ENCODE assay signal across 22 cellular contexts in genomic region chr1:51916587-51917405, GRCh38. TPM values are rescaled to one million over a fixed set of nuclear protein-coding genes. Genes with fewer than 3 reads are reported as not detected.
DNase-seq lines count a peak whose midpoint lies in the region; ATAC-seq, FAIRE-seq and TF ChIP-seq lines count a peak whose summit lies in the region.
"Had no signal": no experiment of that assay in that cellular context is flagged by ENCODE, and none has a peak within 500 bp of the region (broad histone marks: within the 10 kb centered on the region; RNA-seq: fewer than 3 reads in every experiment).

No MANE protein-coding gene starts in this region.

- peak overlapping the region; percentile 39 for H3K27ac ChIP-seq in ACC112 (ENCODE audit: low read depth, low read length)
- H3K27ac ChIP-seq in kidney (ENCODE audit: low read depth in 2 of 2, low read length in 2 of 2) = no peak overlapping the region
- H3K27ac ChIP-seq: SJSA1 had no signal

- H3K9me3 Mint-ChIP-seq in HFFc6 = no peaks in the 10 kb centered on the region
- H3K9me3 Mint-ChIP-seq in stimulated activated naive CD8-positive, alpha-beta T cell treated with anti-CD3 and anti-CD28 coated beads, Interleukin-15, amount 100 ng/mL, for 72 hours = no peaks in the 10 kb centered on the region
- H3K9me3 Mint-ChIP-seq: activated naive CD8-positive, alpha-beta T cell treated with anti-CD3 and anti-CD28 coated beads, Interleukin-2, amount 50 U/mL, for 24 hours; activated T-helper 17 cell treated with anti-CD3 and anti-CD28 coated beads, Interleukin-2, amount 50 U/mL, for 72 hours; CD4-positive, alpha-beta T cell; central memory CD8-positive, alpha-beta T cell; nephron progenitor cell had no signal

- TF ChIP-seq CTCF in HFFc6 (IDR thresholded peaks at IDR 0.05) (no peak), fibroblast of pulmonary artery (IDR thresholded peaks at IDR 0.05; ENCODE audit: low read length, missing control alignments) (no peak), kidney (IDR thresholded peaks at IDR 0.05; ENCODE audit: borderline replicate concordance, extremely low read depth, insufficient read depth) (no peak)

- ATAC-seq in stimulated activated naive CD8-positive, alpha-beta T cell treated with anti-CD3 and anti-CD28 coated beads, Interleukin-15, amount 100 ng/mL, for 72 hours = no peak
- ATAC-seq: activated CD4-positive, alpha-beta T cell treated with anti-CD3 and anti-CD28 coated beads for 36 hours; activated naive CD8-positive, alpha-beta T cell treated with anti-CD3 and anti-CD28 coated beads, Interleukin-2, amount 50 U/mL, for 24 hours; activated T-helper 17 cell treated with anti-CD3 and anti-CD28 coated beads, Interleukin-2, amount 50 U/mL, for 72 hours; left cardiac atrium had no signal

- no peaks in the 10 kb centered on the region for H3K9me3 ChIP-seq in kidney (ENCODE audit: control insufficient read depth in 1 of 2, low read length in 2 of 2)
- H3K9me3 ChIP-seq: SJSA1 had no signal

- peak overlapping the region; percentile 12 for H3K4me3 Mint-ChIP-seq in HFFc6
- no peak overlapping the region for H3K4me3 Mint-ChIP-seq in stimulated activated naive CD8-positive, alpha-beta T cell treated with anti-CD3 and anti-CD28 coated beads, Interleukin-15, amount 100 ng/mL, for 72 hours
- H3K4me3 Mint-ChIP-seq: activated CD4-positive, alpha-beta T cell treated with anti-CD3 and anti-CD28 coated beads for 36 hours; activated naive CD8-positive, alpha-beta T cell treated with anti-CD3 and anti-CD28 coated beads, Interleukin-2, amount 50 U/mL, for 24 hours; activated T-helper 17 cell treated with anti-CD3 and anti-CD28 coated beads, Interleukin-2, amount 50 U/mL, for 72 hours; CD4-positive, alpha-beta T cell; central memory CD8-positive, alpha-beta T cell; nephron progenitor cell had no signal

- H3K4me3 ChIP-seq in ACC112 (ENCODE audit: low read depth, low read length) (no peak overlapping the region), fibroblast of pulmonary artery (replicated peaks; ENCODE audit: low read depth, low read length) (no peak overlapping the region), kidney (ENCODE audit: low read length in 2 of 2) (no peak overlapping the region)
- H3K4me3 ChIP-seq: SJSA1 had no signal

- H2AFZ ChIP-seq in ACC112 (ENCODE audit: low read length, unreplicated experiment) = no peak overlapping the region

- peaks cover 72% of the 10 kb centered on the region for H3K4me1 Mint-ChIP-seq in HFFc6 (ENCODE audit: low read depth)
- no peaks in the 10 kb centered on the region for H3K4me1 Mint-ChIP-seq in stimulated activated naive CD8-positive, alpha-beta T cell treated with anti-CD3 and anti-CD28 coated beads, Interleukin-15, amount 100 ng/mL, for 72 hours
- H3K4me1 Mint-ChIP-seq: activated naive CD8-positive, alpha-beta T cell treated with anti-CD3 and anti-CD28 coated beads, Interleukin-2, amount 50 U/mL, for 24 hours; activated T-helper 17 cell treated with anti-CD3 and anti-CD28 coated beads, Interleukin-2, amount 50 U/mL, for 72 hours; central memory CD8-positive, alpha-beta T cell had no signal

- H3K36me3 ChIP-seq in ACC112 (ENCODE audit: insufficient read depth, low read length) (no peaks in the 10 kb centered on the region), kidney (ENCODE audit: control insufficient read depth in 1 of 2, insufficient read depth in 2 of 2, low read length in 2 of 2) (no peaks in the 10 kb centered on the region)

- peaks cover 62% of the 10 kb centered on the region for H3K36me3 Mint-ChIP-seq in HFFc6 (ENCODE audit: low read depth)

- peak overlapping the region; percentile 84 for H3K27ac Mint-ChIP-seq in HFFc6
- no peak overlapping the region for H3K27ac Mint-ChIP-seq in stimulated activated naive CD8-positive, alpha-beta T cell treated with anti-CD3 and anti-CD28 coated beads, Interleukin-15, amount 100 ng/mL, for 72 hours
- H3K27ac Mint-ChIP-seq: activated CD4-positive, alpha-beta T cell treated with anti-CD3 and anti-CD28 coated beads for 36 hours; activated naive CD8-positive, alpha-beta T cell treated with anti-CD3 and anti-CD28 coated beads, Interleukin-2, amount 50 U/mL, for 24 hours; activated T-helper 17 cell treated with anti-CD3 and anti-CD28 coated beads, Interleukin-2, amount 50 U/mL, for 72 hours; CD4-positive, alpha-beta T cell; nephron progenitor cell had no signal

- no peak overlapping the region for H3K9ac ChIP-seq in kidney (ENCODE audit: low read length in 2 of 2)

- no peaks in the 10 kb centered on the region for H3K27me3 ChIP-seq in ACC112 (ENCODE audit: insufficient read depth, low read length)
- H3K27me3 ChIP-seq: SJSA1 had no signal

- H3K27me3 Mint-ChIP-seq in HFFc6 (ENCODE audit: insufficient read depth) = peaks cover 2% of the 10 kb centered on the region; the same call in 1 of the 2 replicates
- H3K27me3 Mint-ChIP-seq in stimulated activated naive CD8-positive, alpha-beta T cell treated with anti-CD3 and anti-CD28 coated beads, Interleukin-15, amount 100 ng/mL, for 72 hours = peaks cover 12% of the 10 kb centered on the region

- H3K4me1 ChIP-seq in ACC112 (ENCODE audit: control insufficient read depth, insufficient read depth, low read length, unreplicated experiment) = peaks cover 11% of the 10 kb centered on the region
- H3K4me1 ChIP-seq in kidney (ENCODE audit: control insufficient read depth in 1 of 2, insufficient read depth in 1 of 2, low read depth in 1 of 2, low read length in 2 of 2) = no peaks in the 10 kb centered on the region

- DNase-seq in HFFc6 (peak; percentile 65), SK-N-DZ (ENCODE audit: low spot score) (peak; percentile 20), fibroblast of pulmonary artery (ENCODE audit: low read depth) (peak; percentile 27), kidney (no peak), amniotic stem cell (lab: John Stamatoyannopoulos, UW) (no peak)
- DNase-seq in stimulated activated naive CD8-positive, alpha-beta T cell treated with anti-CD3 and anti-CD28 coated beads, Interleukin-15, amount 100 ng/mL, for 72 hours = no peak
- no peak for DNase-seq in stimulated activated CD4-positive, alpha-beta T cell treated with anti-CD3 and anti-CD28 coated beads, Interleukin-15, amount 100 ng/mL, for 24 hours
- DNase-seq: activated CD4-positive, alpha-beta T cell treated with anti-CD3 and anti-CD28 coated beads for 36 hours; activated naive CD8-positive, alpha-beta T cell treated with anti-CD3 and anti-CD28 coated beads, Interleukin-2, amount 50 U/mL, for 24 hours; CD4-positive, alpha-beta T cell; DMS79; effector CD8-positive, alpha-beta T cell; left cardiac atrium; NCI-H1105; NCI-H2081 treated with DMSO at 0.1 percent for 48 hours; NCI-H524; nephron progenitor cell had no signal

- intact Hi-C loops in kidney (cut with DNase I) = no loop called here

- no peak for FAIRE-seq in kidney (lab: Jason Lieb, UNC)
- FAIRE-seq: A204.1 had no signal

- no peaks in the 10 kb centered on the region for H3K79me2 ChIP-seq in ACC112 (ENCODE audit: control insufficient read depth, insufficient read depth, low read length, unreplicated experiment)

RNA-seq across cellular contexts. Expression of gene NRDC, which starts 38.3 kb away (rescaled TPM):
- total RNA-seq in HFFc6 (2021; fragmentation: NEBNext Ultra II Directional; extraction: Animal tissue kit (Norgen Biotek cat#: 25700)) = 100 to 1,000 TPM; 186 to 207 (median 193) TPM
- 37.5 and 45.2 TPM in 2 replicates for polyA plus RNA-seq in SK-N-DZ (2014; cell fraction: cytosol; rRNA removed)
- 70.6 and 131 TPM in 2 replicates for polyA plus RNA-seq in SK-N-DZ (2014; cell fraction: nucleus; rRNA removed)
- total RNA-seq in kidney = 110 TPM
- polyA plus RNA-seq in kidney (ENCODE audit: insufficient read depth, low read depth, low replicate concordance) = 99.5 TPM

Comparison
In these comparisons a context has a peak if more than half of its experiments do, and no peak if none do; other contexts are left out.
1. DNase-seq: peak in HFFc6 (single experiment), SK-N-DZ (single experiment) and fibroblast of pulmonary artery (single experiment); none in stimulated activated naive CD8-positive, alpha-beta T cell treated with anti-CD3 and anti-CD28 coated beads, Interleukin-15, amount 100 ng/mL, for 72 hours (0 of 2), kidney (single experiment), stimulated activated CD4-positive, alpha-beta T cell treated with anti-CD3 and anti-CD28 coated beads, Interleukin-15, amount 100 ng/mL, for 24 hours (single experiment) and amniotic stem cell (single experiment).